ENCODE assay signal across 1 cellular context in genomic region chr16:3047387-3047720, GRCh38.
TF ChIP-seq lines count a peak whose summit lies in the region.

No MANE protein-coding gene starts in this region.

TF ChIP-seq in H1, 55 proteins besides CTCF, POLR2A, EP300 and RAD21:
- TF ChIP-seq FOSL1 (IDR thresholded peaks at IDR 0.05; ENCODE audit: insufficient read depth, low read depth, low read length) (no peak), KDM4A (IDR thresholded peaks at IDR 0.05; ENCODE audit: low read depth, low read length, severe bottlenecking) (peak; percentile 36)
TF ChIP-seq in H1: peak in this region for 1.
